ENCODE assay signal across 11 cellular contexts in the genomic region with DNA sequence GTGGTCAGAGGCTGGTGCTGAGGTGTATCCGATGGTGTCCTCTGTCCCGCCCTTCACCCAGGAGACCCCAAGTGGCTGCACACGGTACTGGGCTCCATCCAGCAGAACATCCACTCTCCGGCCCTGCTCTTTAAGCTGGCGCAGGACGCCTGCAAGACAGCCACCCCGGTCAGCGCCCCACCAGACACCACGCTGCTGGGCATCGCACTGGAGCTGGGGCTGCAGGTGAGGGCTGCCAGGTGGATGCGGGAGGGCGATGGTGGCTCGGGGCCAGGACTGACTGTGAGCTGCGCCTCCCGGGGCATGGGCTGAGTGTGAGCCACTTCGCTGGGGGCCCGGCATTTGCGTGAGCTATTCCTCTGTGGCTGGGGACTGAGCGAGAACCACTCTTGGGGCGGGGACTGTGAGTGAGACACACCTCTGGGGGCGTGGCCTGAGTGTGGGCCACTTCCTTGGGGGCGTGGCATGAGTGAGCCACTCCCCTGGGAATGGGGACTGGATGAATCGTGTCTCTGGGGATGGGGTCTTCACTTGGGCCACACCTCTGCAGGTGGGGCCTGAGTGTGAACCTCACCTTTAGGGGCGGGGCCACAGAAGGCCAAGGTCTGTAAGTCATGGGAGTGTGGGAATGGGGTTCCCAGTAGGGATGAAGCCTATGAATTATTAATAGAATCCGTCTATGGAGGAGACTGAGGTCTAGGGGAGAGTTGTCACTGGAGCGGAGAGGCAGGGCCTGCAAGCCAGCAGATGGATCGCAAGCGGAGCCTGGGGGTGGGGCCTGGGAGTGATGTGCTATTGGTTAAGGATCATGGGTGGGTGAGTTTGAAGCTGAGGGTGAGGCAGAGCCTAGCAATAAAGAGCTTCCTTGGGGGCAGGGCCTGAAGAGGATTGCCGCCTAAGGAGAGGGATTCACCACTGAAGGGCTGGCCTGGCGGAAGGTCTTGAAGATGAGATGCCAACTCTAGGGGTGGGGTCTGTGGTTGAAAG. TPM values are rescaled to one million over a fixed set of nuclear protein-coding genes. Genes with fewer than 3 reads are reported as not detected.
A peak's percentile ranks its signal among the peaks of the same experiment; 100 is the strongest.
DNase-seq lines count a peak whose midpoint lies in the region; ATAC-seq, FAIRE-seq and TF ChIP-seq lines count a peak whose summit lies in the region.
"Had no signal": no experiment of that assay in that cellular context is flagged by ENCODE, and none has a peak within 500 bp of the region (broad histone marks: within the 10 kb centered on the region; RNA-seq: fewer than 3 reads in every experiment).

No MANE protein-coding gene starts in this region.

- ATAC-seq in HepG2: peak; percentile 87
- no peak for ATAC-seq in omental fat pad (ENCODE audit: low FRiP score)
- no peak for ATAC-seq in GM21381 (IDR thresholded peaks at IDR 0.05; ENCODE audit: unreplicated experiment)

- FAIRE-seq in HepG2 (lab: Jason Lieb, UNC): no peak

- WGBS in HepG2 (ENCODE audit: low lambda C conversion rate): 80% methylated on average over 18 of the region's 30 CpGs
- 88 to 94% (median 89%) methylated on average over 12 to 30 of the region's 30 CpGs for WGBS in adrenal gland, 4 donors
- WGBS in testis, 2 donors: 83 to 87% methylated on average over 12 to 24 of the region's 30 CpGs

- no peaks in the 10 kb centered on the region for H3K79me2 ChIP-seq in HepG2 (ENCODE audit: insufficient read depth, low read length)

- BruUV-seq in HepG2 (replicated peaks; lab: Mats Ljungman, UMichigan): no TSS peak

- peak; percentile 15 for TF ChIP-seq CTCF in CD14-positive monocyte (IDR thresholded peaks at IDR 0.05)
- TF ChIP-seq CTCF in GM12872 (IDR thresholded peaks at IDR 0.05; ENCODE audit: insufficient read depth, low read depth, low read length): peak; percentile 40; the same call in 2 of the 3 replicates
- no peak; the same call in 1 of the 2 replicates for TF ChIP-seq CTCF in HepG2 (CRISPR knock-in tag; IDR thresholded peaks at IDR 0.05)
- TF ChIP-seq CTCF in omental fat pad (IDR thresholded peaks at IDR 0.05): no peak
- TF ChIP-seq CTCF in adrenal gland (IDR thresholded peaks at IDR 0.05): peak in 1 of 6 experiments; percentile 4
- no peak for TF ChIP-seq CTCF in testis (IDR thresholded peaks at IDR 0.05)

- no peak overlapping the region for H3K4me3 Mint-ChIP-seq in CD14-positive monocyte
- H3K4me3 Mint-ChIP-seq: stimulated activated naive CD8-positive, alpha-beta T cell treated with anti-CD3 and anti-CD28 coated beads, Interleukin-15, Interleukin-2, amounts not matched to agents 100 ng/mL and 50 ng/mL, for 24 hours had no signal

- H3K4me3 ChIP-seq in SK-N-MC (0 out of 2 replicates have a peak overlapping the region, but pooled peaks have one; percentile 33), HepG2 (replicated peaks in 1 of 3; ENCODE audit: insufficient read depth in 1 of 3, low read depth in 2 of 3, low read length in 3 of 3) (no peak overlapping the region), adrenal gland (no peak overlapping the region), testis (no peak overlapping the region)

- H3K27ac ChIP-seq in SK-N-MC (no peak overlapping the region), HepG2 (ENCODE audit: extremely low read length, insufficient read depth, low read length) (no peak overlapping the region), adrenal gland (no peak overlapping the region), testis (no peak overlapping the region)

- no peak overlapping the region for H2AFZ ChIP-seq in HepG2 (ENCODE audit: low read length)

- H3K9ac ChIP-seq in SK-N-MC (ENCODE audit: insufficient read length): no peak overlapping the region
- H3K9ac ChIP-seq in HepG2 (ENCODE audit: insufficient read depth, low read depth, low read length): no peak overlapping the region

- H3K27me3 ChIP-seq in HepG2 (ENCODE audit: control insufficient read depth in 1 of 2, insufficient read depth in 2 of 2, low read length in 2 of 2): no peaks in the 10 kb centered on the region
- H3K27me3 ChIP-seq in adrenal gland: no peaks in the 10 kb centered on the region
- H3K27me3 ChIP-seq in testis: no peaks in the 10 kb centered on the region

- DNase-seq in CD14-positive monocyte (ENCODE audit: low spot score) (no peak), SK-N-MC (ENCODE audit: low read depth, low spot score) (no peak), HepG2 (ENCODE audit: low spot score) (no peak), omental fat pad (ENCODE audit: low spot score) (no peak), adrenal gland (no peak), testis (no peak)
- DNase-seq: hypothalamus had no signal

- no peaks in the 10 kb centered on the region for H4K20me1 ChIP-seq in HepG2 (ENCODE audit: insufficient read depth, low read length)

- H3K4me1 Mint-ChIP-seq in CD14-positive monocyte: peaks cover 6% of the 10 kb centered on the region

- H3K27ac Mint-ChIP-seq in CD14-positive monocyte: peak overlapping the region in 3 of 7 donors; percentile 9 to 75 (median 25)
- H3K27ac Mint-ChIP-seq: stimulated activated naive CD8-positive, alpha-beta T cell treated with anti-CD3 and anti-CD28 coated beads, Interleukin-15, Interleukin-2, amounts not matched to agents 100 ng/mL and 50 ng/mL, for 24 hours had no signal

- peaks cover 0 to 2% (median under 1%) of the 10 kb centered on the region in 3 donors for H3K27me3 Mint-ChIP-seq in CD14-positive monocyte (ENCODE audit: low read depth in 3 of 3)
- H3K27me3 Mint-ChIP-seq: stimulated activated naive CD8-positive, alpha-beta T cell treated with anti-CD3 and anti-CD28 coated beads, Interleukin-15, Interleukin-2, amounts not matched to agents 100 ng/mL and 50 ng/mL, for 24 hours had no signal

- TF ChIP-seq EP300 in HepG2 (IDR thresholded peaks at IDR 0.05; ENCODE audit: low read depth in 2 of 2, low read length in 2 of 2) (no peak), HepG2 (CRISPR knock-in tag; IDR thresholded peaks at IDR 0.05; ENCODE audit: borderline replicate concordance) (no peak)

- peaks cover 0 to 2% (median 0%) of the 10 kb centered on the region in 7 donors for H3K9me3 Mint-ChIP-seq in CD14-positive monocyte
- H3K9me3 Mint-ChIP-seq: stimulated activated naive CD8-positive, alpha-beta T cell treated with anti-CD3 and anti-CD28 coated beads, Interleukin-15, Interleukin-2, amounts not matched to agents 100 ng/mL and 50 ng/mL, for 24 hours had no signal

- POLR2A ChIA-PET in HepG2 (lab: Yijun Ruan, JAX): no interaction called here

- no peak overlapping the region for H3K4me2 ChIP-seq in HepG2 (ENCODE audit: low read depth, low read length)

- TF ChIP-seq RAD21 in HepG2 (CRISPR knock-in tag; IDR thresholded peaks at IDR 0.05): no peak

- H3K36me3 ChIP-seq in SK-N-MC (ENCODE audit: insufficient read depth, low read length) (no peaks in the 10 kb centered on the region; the same call in 1 of the 2 replicates), HepG2 (replicated peaks in 1 of 2; ENCODE audit: control insufficient read depth in 1 of 2, insufficient read depth in 2 of 2, low read length in 2 of 2) (no peaks in the 10 kb centered on the region), adrenal gland (replicated peaks in 1 of 2) (peaks cover 0 to 8% of the 10 kb centered on the region in 2 donors), testis (ENCODE audit: low read depth, missing control alignments) (no peaks in the 10 kb centered on the region)

- TF ChIP-seq POLR2A in HepG2 (IDR thresholded peaks at IDR 0.05; ENCODE audit: insufficient read depth in 1 of 2, low read depth in 2 of 2, low read length in 2 of 2) (no peak), adrenal gland (IDR thresholded peaks at IDR 0.05) (no peak), testis (IDR thresholded peaks at IDR 0.05) (no peak)

- peaks cover 27 to 63% of the 10 kb centered on the region in 2 donors for H3K36me3 Mint-ChIP-seq in CD14-positive monocyte

- intact Hi-C loops in CD14-positive monocyte (cut with micrococcal nuclease) (loop anchor here in 1 of 2 donors (5.0 kb wide), 1 partner anchor 37 kb away; no protein-coding TSS in a partner anchor), HepG2 (cut with micrococcal nuclease; ENCODE audit: unreplicated experiment) (no loop called here), adrenal gland (cut with DNase I) (no loop called here), testis (cut with DNase I; ENCODE audit: low total_unique reads) (no loop called here)

- H3K4me1 ChIP-seq in HepG2 (ENCODE audit: insufficient read depth, low read length) (no peaks in the 10 kb centered on the region), adrenal gland (replicated peaks in 1 of 2) (no peaks in the 10 kb centered on the region), testis (no peaks in the 10 kb centered on the region)

- CTCF ChIA-PET in HepG2 (lab: Yijun Ruan, JAX; ENCODE audit: low intra/inter-chr PET ratio, low total read pairs): interaction anchor here (0.6 kb wide), 1 partner anchor 40 kb away, joined by 3 read pairs; no protein-coding TSS in a partner anchor

- H3K9me3 ChIP-seq in SK-N-MC (ENCODE audit: low read depth, low read length) (no peaks in the 10 kb centered on the region), HepG2 (ENCODE audit: low read length) (no peaks in the 10 kb centered on the region), adrenal gland (replicated peaks in 1 of 3) (no peaks in the 10 kb centered on the region), testis (no peaks in the 10 kb centered on the region)

- in situ Hi-C loops in HepG2 (cut with HindIII; ENCODE audit: extremely low pct_ligation_motif_present, low pct_unique_long_range_greater_than_20kb): no loop called here

RNA-seq across cellular contexts. Expression of gene ZSWIM4, which starts 30.5 kb away (rescaled TPM):
- polyA plus RNA-seq in CD14-positive monocyte: under 1 TPM; 0.19 to 0.23 TPM
- total RNA-seq in HepG2 (2016; rRNA removed; fragmentation: Illumina TruSeq; extraction: Trizol): 0.27 and 0.33 TPM in 2 replicates
- 0.10 and 0.35 TPM in 2 replicates for total RNA-seq in HepG2 (2016; cell fraction: cytosol; rRNA removed; fragmentation: Illumina TruSeq; extraction: Trizol; ENCODE audit: low read depth)
- 0.22 and 0.28 TPM in 2 replicates for total RNA-seq in HepG2 (2016; cell fraction: insoluble cytoplasmic fraction; rRNA removed; fragmentation: Illumina TruSeq; extraction: Trizol)
- 0.09 and 0.14 TPM in 2 replicates for total RNA-seq in HepG2 (2016; cell fraction: membrane; rRNA removed; fragmentation: Illumina TruSeq; extraction: Trizol)
- total RNA-seq in HepG2 (2016; cell fraction: nucleus; rRNA removed; fragmentation: Illumina TruSeq; extraction: Trizol): 0.28 and 0.37 TPM in 2 replicates
- polyA plus RNA-seq in HepG2 (2011; rRNA removed): 0.86 and 1.8 TPM in 2 replicates
- polyA plus RNA-seq in HepG2 (2011; cell fraction: cytosol; rRNA removed): 0.91 and 1.2 TPM in 2 replicates
- 3.4 and 3.5 TPM in 2 replicates for polyA plus RNA-seq in HepG2 (2011; cell fraction: nucleus; rRNA removed)
- polyA plus RNA-seq in HepG2 (2012): 1.5 and 2.1 TPM in 2 replicates
- polyA plus RNA-seq in HepG2 (2016; cell fraction: cytosol; fragmentation: Illumina TruSeq; extraction: Trizol; ENCODE audit: low read depth): 0.02 TPM in 1 of 2 replicates, not detected in the other
- polyA plus RNA-seq in HepG2 (2016; cell fraction: insoluble cytoplasmic fraction; fragmentation: Illumina TruSeq; extraction: Trizol; ENCODE audit: low read depth): 0.38 and 0.45 TPM in 2 replicates
- 0.14 and 0.20 TPM in 2 replicates for polyA plus RNA-seq in HepG2 (2016; cell fraction: membrane; fragmentation: Illumina TruSeq; extraction: Trizol; ENCODE audit: low read depth)
- polyA plus RNA-seq in HepG2 (2016; cell fraction: nucleus; fragmentation: Illumina TruSeq; extraction: Trizol; ENCODE audit: insufficient read depth, low read depth): 0.48 and 0.55 TPM in 2 replicates
- 1.7 and 5.3 TPM in 2 replicates for polyA minus RNA-seq in HepG2 (2011; rRNA and poly(A)+ RNA removed; ENCODE audit: low replicate concordance)
- polyA minus RNA-seq in HepG2 (2011; cell fraction: cytosol; rRNA and poly(A)+ RNA removed): 2.5 and 2.7 TPM in 2 replicates
- polyA minus RNA-seq in HepG2 (2011; cell fraction: nucleus; rRNA and poly(A)+ RNA removed): 2.1 and 2.4 TPM in 2 replicates
- 1 to 10 TPM; 3.8 to 5.2 (median 4.6) TPM for total RNA-seq in omental fat pad
- total RNA-seq in adrenal gland: 10 to 100 TPM in 4 of 8 donors, 1 to 10 TPM in 4; 5.8 to 15.4 (median 10.2) TPM
- polyA plus RNA-seq in adrenal gland: 1 to 10 TPM; 1.7 to 6.4 (median 3.2) TPM
- 10 to 100 TPM in 1 of 2 donors, 1 to 10 TPM in 1; 4.7 to 10.0 TPM for total RNA-seq in testis
- polyA plus RNA-seq in testis (ENCODE audit: insufficient read depth, low read depth, low replicate concordance): 3.4 TPM

RNA-seq across cellular contexts. Expression of gene NANOS3, which starts 51.2 kb away (rescaled TPM):
- polyA plus RNA-seq in CD14-positive monocyte (not detected), HepG2 (2011; rRNA removed) (0.21 TPM in 1 of 2 replicates, not detected in the other), adrenal gland (1 to 10 TPM in 1 of 3 donors, under 1 TPM in 1, not detected in 1; 0.71 to 1.9 TPM), testis (ENCODE audit: insufficient read depth, low read depth, low replicate concordance) (9.3 TPM)
- total RNA-seq in HepG2 (2016; rRNA removed; fragmentation: Illumina TruSeq; extraction: Trizol) (not detected in 2 replicates), omental fat pad (not detected), adrenal gland (1 to 10 TPM in 1 of 8 donors, not detected in 7; 1.9 TPM), testis (10 to 100 TPM; 14.5 to 18.6 TPM)
- not detected in 2 replicates for total RNA-seq in HepG2 (2016; cell fraction: cytosol; rRNA removed; fragmentation: Illumina TruSeq; extraction: Trizol; ENCODE audit: low read depth)
- not detected in 2 replicates for total RNA-seq in HepG2 (2016; cell fraction: insoluble cytoplasmic fraction; rRNA removed; fragmentation: Illumina TruSeq; extraction: Trizol)
- total RNA-seq in HepG2 (2016; cell fraction: membrane; rRNA removed; fragmentation: Illumina TruSeq; extraction: Trizol): not detected in 2 replicates
- not detected in 2 replicates for total RNA-seq in HepG2 (2016; cell fraction: nucleus; rRNA removed; fragmentation: Illumina TruSeq; extraction: Trizol)
- not detected in 2 replicates for polyA plus RNA-seq in HepG2 (2011; cell fraction: cytosol; rRNA removed)
- polyA plus RNA-seq in HepG2 (2011; cell fraction: nucleus; rRNA removed): 1.1 and 1.8 TPM in 2 replicates
- polyA plus RNA-seq in HepG2 (2012): 1.1 TPM in 1 of 2 replicates, not detected in the other
- polyA plus RNA-seq in HepG2 (2016; cell fraction: cytosol; fragmentation: Illumina TruSeq; extraction: Trizol; ENCODE audit: low read depth): not detected in 2 replicates
- polyA plus RNA-seq in HepG2 (2016; cell fraction: insoluble cytoplasmic fraction; fragmentation: Illumina TruSeq; extraction: Trizol; ENCODE audit: low read depth): not detected in 2 replicates
- polyA plus RNA-seq in HepG2 (2016; cell fraction: membrane; fragmentation: Illumina TruSeq; extraction: Trizol; ENCODE audit: low read depth): not detected in 2 replicates
- not detected in 2 replicates for polyA plus RNA-seq in HepG2 (2016; cell fraction: nucleus; fragmentation: Illumina TruSeq; extraction: Trizol; ENCODE audit: insufficient read depth, low read depth)
- polyA minus RNA-seq in HepG2 (2011; rRNA and poly(A)+ RNA removed; ENCODE audit: low replicate concordance): not detected in 2 replicates
- not detected in 2 replicates for polyA minus RNA-seq in HepG2 (2011; cell fraction: cytosol; rRNA and poly(A)+ RNA removed)
- not detected in 2 replicates for polyA minus RNA-seq in HepG2 (2011; cell fraction: nucleus; rRNA and poly(A)+ RNA removed)
- total RNA-seq: pulmonary artery endothelial cell had no signal

RNA-seq across cellular contexts. Expression of gene C19orf53, which starts 51.5 kb away (rescaled TPM):
- polyA plus RNA-seq in CD14-positive monocyte (100 to 1,000 TPM; 132 to 156 TPM), HepG2 (2011; rRNA removed) (130 and 154 TPM in 2 replicates), adrenal gland (100 to 1,000 TPM; 134 to 459 (median 340) TPM), testis (ENCODE audit: insufficient read depth, low read depth, low replicate concordance) (128 TPM)
- total RNA-seq in HepG2 (2016; rRNA removed; fragmentation: Illumina TruSeq; extraction: Trizol) (127 and 129 TPM in 2 replicates), omental fat pad (100 to 1,000 TPM; 135 to 206 (median 170) TPM), adrenal gland (100 to 1,000 TPM in 7 of 8 donors, 10 to 100 TPM in 1; 95.8 to 224 (median 137) TPM), testis (100 to 1,000 TPM; 114 to 137 TPM)
- total RNA-seq in HepG2 (2016; cell fraction: cytosol; rRNA removed; fragmentation: Illumina TruSeq; extraction: Trizol; ENCODE audit: low read depth): 100 and 107 TPM in 2 replicates
- total RNA-seq in HepG2 (2016; cell fraction: insoluble cytoplasmic fraction; rRNA removed; fragmentation: Illumina TruSeq; extraction: Trizol): 120 and 139 TPM in 2 replicates
- total RNA-seq in HepG2 (2016; cell fraction: membrane; rRNA removed; fragmentation: Illumina TruSeq; extraction: Trizol): 129 and 137 TPM in 2 replicates
- total RNA-seq in HepG2 (2016; cell fraction: nucleus; rRNA removed; fragmentation: Illumina TruSeq; extraction: Trizol): 38.1 and 46.3 TPM in 2 replicates
- 136 and 140 TPM in 2 replicates for polyA plus RNA-seq in HepG2 (2011; cell fraction: cytosol; rRNA removed)
- polyA plus RNA-seq in HepG2 (2011; cell fraction: nucleus; rRNA removed): 41.3 and 46.6 TPM in 2 replicates
- polyA plus RNA-seq in HepG2 (2012): 81.4 and 137 TPM in 2 replicates
- 129 and 144 TPM in 2 replicates for polyA plus RNA-seq in HepG2 (2016; cell fraction: cytosol; fragmentation: Illumina TruSeq; extraction: Trizol; ENCODE audit: low read depth)
- polyA plus RNA-seq in HepG2 (2016; cell fraction: insoluble cytoplasmic fraction; fragmentation: Illumina TruSeq; extraction: Trizol; ENCODE audit: low read depth): 157 and 159 TPM in 2 replicates
- 161 and 164 TPM in 2 replicates for polyA plus RNA-seq in HepG2 (2016; cell fraction: membrane; fragmentation: Illumina TruSeq; extraction: Trizol; ENCODE audit: low read depth)
- 79.1 and 91.5 TPM in 2 replicates for polyA plus RNA-seq in HepG2 (2016; cell fraction: nucleus; fragmentation: Illumina TruSeq; extraction: Trizol; ENCODE audit: insufficient read depth, low read depth)
- polyA minus RNA-seq in HepG2 (2011; rRNA and poly(A)+ RNA removed; ENCODE audit: low replicate concordance): 66.1 and 174 TPM in 2 replicates
- polyA minus RNA-seq in HepG2 (2011; cell fraction: cytosol; rRNA and poly(A)+ RNA removed): 29.3 and 33.8 TPM in 2 replicates
- polyA minus RNA-seq in HepG2 (2011; cell fraction: nucleus; rRNA and poly(A)+ RNA removed): 14.4 and 17.7 TPM in 2 replicates

Comparison
In these comparisons a context has a peak if more than half of its experiments do, and no peak if none do; other contexts are left out.
1. CTCF ChIP-seq: peak in CD14-positive monocyte (single experiment) and GM12872 (single experiment); none in HepG2 (single experiment), omental fat pad (0 of 3) and testis (0 of 3).
2. RNA of gene NANOS3, which starts 51.2 kb away (total RNA-seq): 14.5 to 18.6 TPM in testis; 1.9 TPM in adrenal gland, not detected in HepG2 and not detected in omental fat pad; every median in the first group is over 4 times any median in the second.